In the genomic region with DNA sequence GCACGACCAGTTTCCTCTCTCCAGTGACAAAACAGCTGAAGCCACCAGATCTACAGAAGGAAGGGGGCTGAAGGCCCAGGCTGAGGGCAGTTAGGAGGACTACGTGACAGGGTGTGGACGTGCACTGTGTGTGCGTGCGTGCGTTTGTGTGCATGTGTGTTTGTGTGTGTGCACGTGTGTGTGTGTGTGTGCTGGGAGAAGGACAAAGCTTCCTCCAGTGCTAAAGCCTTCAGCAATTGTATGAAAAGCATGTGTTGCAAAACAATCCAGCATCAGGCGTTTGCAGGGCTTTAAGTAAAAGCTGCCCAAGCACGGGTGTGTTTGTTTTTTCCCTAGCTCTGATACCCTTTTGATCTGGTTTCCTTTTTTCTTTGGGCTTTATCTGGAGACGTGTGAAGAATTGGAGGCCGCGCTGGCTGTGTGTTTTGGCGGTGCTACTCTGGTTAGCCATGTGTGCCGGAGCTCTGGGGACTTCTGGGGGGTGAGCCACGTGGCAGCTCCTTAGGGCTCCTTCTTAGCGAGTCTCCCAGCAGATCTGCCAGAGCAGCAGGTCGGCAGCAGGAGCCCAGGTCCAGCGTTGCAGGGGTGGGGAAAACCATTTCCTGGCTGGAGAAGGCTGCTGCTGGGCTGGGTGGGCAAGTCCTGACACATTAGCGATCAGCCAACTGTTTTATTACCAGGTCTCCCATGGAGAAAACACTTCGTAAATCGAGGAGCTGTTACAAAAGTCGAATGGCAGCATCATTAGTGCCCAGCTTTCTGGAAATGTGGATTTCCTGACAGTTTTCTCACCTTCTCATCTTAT, we compare ENCODE assay signal across 1 cellular context.
A peak's percentile ranks its signal among the peaks of the same experiment; 100 is the strongest.
TF ChIP-seq lines count a peak whose summit lies in the region.

No MANE protein-coding gene starts in this region.

TF ChIP-seq in HEK293, 187 proteins besides CTCF, POLR2A, EP300 and RAD21 (continued from another document):
- no peak for TF ChIP-seq ZNF26 (tag by site-specific recombination; IDR thresholded peaks at IDR 0.05)
- 0 out of 2 replicates have a peak, but pooled peaks have one; percentile 32 for TF ChIP-seq PRDM4 (tag by site-specific recombination; IDR thresholded peaks at IDR 0.05)
- TF ChIP-seq ZNF660 (tag by site-specific recombination; IDR thresholded peaks at IDR 0.05) = 0 out of 2 replicates have a peak, but pooled peaks have one; percentile 35
- no peak for TF ChIP-seq ZNF292 (tag by site-specific recombination; IDR thresholded peaks at IDR 0.05; ENCODE audit: borderline replicate concordance, low read depth)
- peak; percentile 81 for TF ChIP-seq OSR2 (tag by site-specific recombination; IDR thresholded peaks at IDR 0.05)
- no peak for TF ChIP-seq ZBTB20 (tag by site-specific recombination; IDR thresholded peaks at IDR 0.05)
- no peak for TF ChIP-seq ZNF747 (tag by site-specific recombination; IDR thresholded peaks at IDR 0.05)
- TF ChIP-seq ZNF37A (tag by site-specific recombination; IDR thresholded peaks at IDR 0.05) = no peak
- peak; percentile 23; the same call in 1 of the 2 replicates for TF ChIP-seq SCRT2 (tag by site-specific recombination; IDR thresholded peaks at IDR 0.05)
- peak; percentile 65 for TF ChIP-seq ZNF341 (tag by site-specific recombination; IDR thresholded peaks at IDR 0.05; ENCODE audit: low read depth)
- no peak for TF ChIP-seq ZSCAN16 (tag by site-specific recombination; IDR thresholded peaks at IDR 0.05)
- TF ChIP-seq FEZF1 (tag by site-specific recombination; IDR thresholded peaks at IDR 0.05) = peak; percentile 92
- peak; percentile 99 for TF ChIP-seq ZIC2 (tag by site-specific recombination; IDR thresholded peaks at IDR 0.05)
- TF ChIP-seq ZNF544 (tag by site-specific recombination; IDR thresholded peaks at IDR 0.05) = no peak
- no peak; the same call in 1 of the 2 replicates for TF ChIP-seq ZNF596 (tag by site-specific recombination; IDR thresholded peaks at IDR 0.05)
